In genomic region chr11:861105-861479, GRCh38 we compare ENCODE assay signal across 19 cellular contexts. TPM values are rescaled to one million over a fixed set of nuclear protein-coding genes. Genes with fewer than 3 reads are reported as not detected.
DNase-seq lines count a peak whose midpoint lies in the region; ATAC-seq and TF ChIP-seq lines count a peak whose summit lies in the region.
"Had no signal": no experiment of that assay in that cellular context is flagged by ENCODE, and none has a peak within 500 bp of the region (broad histone marks: within the 10 kb centered on the region; RNA-seq: fewer than 3 reads in every experiment).

No MANE protein-coding gene starts in this region.

- no peaks in the 10 kb centered on the region for H3K9me3 Mint-ChIP-seq in Caco-2 (ENCODE audit: unreplicated experiment)
- H3K9me3 Mint-ChIP-seq: CD4-positive, alpha-beta T cell had no signal

- peak overlapping the region; percentile 54 for H3K27ac Mint-ChIP-seq in Caco-2 (ENCODE audit: unreplicated experiment)
- H3K27ac Mint-ChIP-seq: CD4-positive, alpha-beta T cell had no signal

- no peak for ATAC-seq in mucosa of descending colon
- ATAC-seq in HG03039 (IDR thresholded peaks at IDR 0.05; ENCODE audit: unreplicated experiment): no peak
- ATAC-seq in HG02981 (IDR thresholded peaks at IDR 0.05; ENCODE audit: unreplicated experiment): no peak
- ATAC-seq in HG03342 (IDR thresholded peaks at IDR 0.05; ENCODE audit: unreplicated experiment): no peak
- ATAC-seq: HCT116, PC-3 had no signal

- no peak overlapping the region for H3K4me3 ChIP-seq in Caco-2 (ENCODE audit: low read depth, low read length)
- H3K4me3 ChIP-seq in mucosa of descending colon: no peak overlapping the region
- H3K4me3 ChIP-seq: MG63 had no signal

- H3K27me3 Mint-ChIP-seq in Caco-2 (ENCODE audit: insufficient read depth, unreplicated experiment): no peaks in the 10 kb centered on the region
- H3K27me3 Mint-ChIP-seq: CD4-positive, alpha-beta T cell had no signal

- H3K4me1 ChIP-seq in Caco-2 (no peaks in the 10 kb centered on the region), mucosa of descending colon (ENCODE audit: low read depth) (peaks cover 7% of the 10 kb centered on the region)

- peaks cover 76% of the 10 kb centered on the region for H3K36me3 Mint-ChIP-seq in Caco-2 (ENCODE audit: insufficient read depth, unreplicated experiment)

- TF ChIP-seq CTCF in 22Rv1 (IDR thresholded peaks at IDR 0.05): no peak
- no peak for TF ChIP-seq CTCF in Caco-2 (IDR thresholded peaks at IDR 0.05; ENCODE audit: insufficient read depth in 1 of 2, low read depth in 1 of 2, low read length in 1 of 2, severe bottlenecking in 1 of 2, unreplicated experiment in 1 of 2)
- TF ChIP-seq CTCF in RWPE1 (conservative IDR thresholded peaks at IDR 0.05; ENCODE audit: low read depth): no peak
- no peak for TF ChIP-seq CTCF in mucosa of descending colon (IDR thresholded peaks at IDR 0.05)

- intact Hi-C loops in Caco-2 (cut with micrococcal nuclease; ENCODE audit: unreplicated experiment) (no loop called here), mucosa of descending colon (cut with DNase I, micrococcal nuclease) (no loop called here)

- no peaks in the 10 kb centered on the region for H3K27me3 ChIP-seq in Caco-2 (replicated peaks; ENCODE audit: control insufficient read depth, insufficient read depth, low read length)
- H3K27me3 ChIP-seq: MG63 had no signal

- no peak overlapping the region for H3K4me3 Mint-ChIP-seq in Caco-2 (ENCODE audit: unreplicated experiment)
- H3K4me3 Mint-ChIP-seq: CD4-positive, alpha-beta T cell had no signal

- BruUV-seq in Caco-2 (replicated peaks; lab: Mats Ljungman, UMichigan): no TSS peak

- H3K4me1 Mint-ChIP-seq in Caco-2 (ENCODE audit: low read depth, unreplicated experiment): no peaks in the 10 kb centered on the region

- DNase-seq in Caco-2 (no peak), NCI-H146 (lab: John Stamatoyannopoulos, UW) (peak; percentile 70), RWPE1 (ENCODE audit: low spot score) (no peak), mucosa of descending colon (no peak)
- DNase-seq: ACHN; CD4-positive, alpha-beta T cell; DMS 273 treated with DMSO at 0.1 percent for 48 hours; EL; MG63; NCI-H1694 treated with DMSO at 0.1 percent for 48 hours; NCI-H526; PC-3 had no signal

- POLR2A ChIA-PET in Caco-2 (lab: Charles Lee): interaction anchor here (0.6 kb wide), 1 partner anchor 911 kb away, joined by 3 read pairs; no protein-coding TSS in a partner anchor
- POLR2A ChIA-PET in RWPE1 (lab: Yijun Ruan, JAX; ENCODE audit: low non-redundant PET): no interaction called here

- H3K9me3 ChIP-seq in Caco-2 (no peaks in the 10 kb centered on the region), mucosa of descending colon (no peaks in the 10 kb centered on the region)
- H3K9me3 ChIP-seq: MG63 had no signal

- H3K36me3 ChIP-seq in Caco-2 (ENCODE audit: control insufficient read depth, insufficient read depth, low read length): no peaks in the 10 kb centered on the region; the same call in 1 of the 2 replicates
- no peaks in the 10 kb centered on the region for H3K36me3 ChIP-seq in mucosa of descending colon (ENCODE audit: low read depth)

- H3K27ac ChIP-seq in 22Rv1 (peak overlapping the region; percentile 36), RWPE1 (peak overlapping the region; percentile 74)
- H3K27ac ChIP-seq: KMS-11 had no signal

- CTCF ChIA-PET in Caco-2 (lab: Charles Lee) (no interaction called here), RWPE1 (lab: Yijun Ruan, JAX) (no interaction called here)

RNA-seq across cellular contexts. Expression of gene TSPAN4, which starts 18.4 kb away (rescaled TPM):
- total RNA-seq in Caco-2 (2022): 84.5 and 95.9 TPM in 2 replicates
- 10 to 100 TPM in 2 of 3 donors, 1 to 10 TPM in 1; 9.2 to 42.4 (median 24.7) TPM for total RNA-seq in mucosa of descending colon

RNA-seq across cellular contexts. Expression of gene POLR2L, which starts 18.8 kb away (rescaled TPM):
- total RNA-seq in Caco-2 (2022) (139 and 141 TPM in 2 replicates), mucosa of descending colon (10 to 100 TPM; 67.1 to 86.8 (median 82.1) TPM)

RNA-seq across cellular contexts. Expression of gene CD151, which starts 28.3 kb away (rescaled TPM):
- total RNA-seq in Caco-2 (2022) (268 and 302 TPM in 2 replicates), mucosa of descending colon (100 to 1,000 TPM; 364 to 415 (median 378) TPM)

RNA-seq across cellular contexts. Expression of gene CRACR2B, which starts 33.4 kb away (rescaled TPM):
- total RNA-seq in Caco-2 (2022): 15.4 and 16.3 TPM in 2 replicates
- total RNA-seq in mucosa of descending colon: 100 to 1,000 TPM in 2 of 3 donors, 10 to 100 TPM in 1; 43.5 to 137 (median 129) TPM
- total RNA-seq: SK-MEL-5 had no signal

RNA-seq across cellular contexts. Expression of gene PNPLA2, which starts 42.4 kb away (rescaled TPM):
- total RNA-seq in Caco-2 (2022) (84.7 and 93.6 TPM in 2 replicates), mucosa of descending colon (100 to 1,000 TPM; 138 to 253 (median 167) TPM)
